Comparison of ENCODE assay signal across 5 cellular contexts in the genomic region with DNA sequence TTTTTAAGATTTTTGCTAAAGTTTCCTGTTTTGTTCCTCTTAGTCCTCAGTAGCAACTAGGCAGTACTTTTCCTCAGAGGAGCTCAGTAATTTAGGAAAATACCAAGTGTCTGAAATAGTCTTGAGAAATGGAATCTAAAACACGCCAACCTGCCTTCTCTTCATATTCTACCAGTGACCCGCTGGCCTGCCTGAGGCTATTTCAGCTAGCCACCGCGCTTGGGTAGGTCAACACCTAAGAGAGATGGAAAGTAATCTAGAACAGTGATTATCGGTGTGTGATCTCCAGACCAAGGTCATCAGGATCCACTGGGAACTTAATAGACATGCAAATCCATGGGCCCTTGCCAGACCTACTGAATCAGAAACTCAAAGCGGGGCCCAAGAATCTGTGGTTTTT. TPM values are rescaled to one million over a fixed set of nuclear protein-coding genes. Genes with fewer than 3 reads are reported as not detected.
"Had no signal": no experiment of that assay in that cellular context is flagged by ENCODE, and none has a peak within 500 bp of the region (broad histone marks: within the 10 kb centered on the region; RNA-seq: fewer than 3 reads in every experiment).

No MANE protein-coding gene starts in this region.

- H3K27ac ChIP-seq: HL-60 had no signal

- H2AFZ ChIP-seq: GM23338 had no signal

- H3K4me3 ChIP-seq: GM23338 had no signal

- H3K4me2 ChIP-seq: GM23338 had no signal

- DNase-seq: H9, HCEC 1CT had no signal

RNA-seq across cellular contexts. Expression of a gene that starts 7.5 kb away (rescaled TPM):
- polyA plus RNA-seq: IgD-negative memory B cell had no signal
